ENCODE assay signal across 18 cellular contexts in genomic region chr14:59347915-59348314, GRCh38.
DNase-seq lines count a peak whose midpoint lies in the region; ATAC-seq and TF ChIP-seq lines count a peak whose summit lies in the region.
"Had no signal": no experiment of that assay in that cellular context is flagged by ENCODE, and none has a peak within 500 bp of the region (broad histone marks: within the 10 kb centered on the region; RNA-seq: fewer than 3 reads in every experiment).

No MANE protein-coding gene starts in this region.

- H3K27ac ChIP-seq in colonic mucosa (peak overlapping the region; percentile 25), muscle layer of colon (ENCODE audit: low read depth, low read length) (peak overlapping the region; percentile 83), tibial artery (peak overlapping the region; percentile 70 to 75)
- H3K27ac ChIP-seq: KMS-11 had no signal

- H3K27me3 ChIP-seq in colonic mucosa (no peaks in the 10 kb centered on the region), muscle layer of colon (ENCODE audit: control insufficient read depth in 1 of 2, insufficient read depth in 2 of 2, low read length in 2 of 2) (no peaks in the 10 kb centered on the region), tibial artery (no peaks in the 10 kb centered on the region), MG63 (no peaks in the 10 kb centered on the region)

- DNase-seq in colonic mucosa (no peak), tibial artery (no peak), MG63 (no peak), T1000 (lab: John Stamatoyannopoulos, UW) (no peak)
- DNase-seq in stimulated activated naive CD4-positive, alpha-beta T cell (lab: John Stamatoyannopoulos, UW): no peak
- DNase-seq: activated CD4-positive, CD25-positive, alpha-beta regulatory T cell treated with anti-CD3 and anti-CD28 coated beads, Interleukin-2, amount 50 U/mL, for 72 hours; activated naive CD4-positive, alpha-beta T cell treated with anti-CD3 and anti-CD28 coated beads, Interleukin-2, amount 10 ng/mL, durations not matched to agents 7 days and 5 days; activated T-cell treated with anti-CD3 and anti-CD28 coated beads, Interleukin-2, amount 50 U/mL, for 4 hours; anterior cingulate cortex; DMS 273 treated with DMSO at 0.1 percent for 48 hours; effector CD4-positive, alpha-beta T cell; NCI-H2081; NCI-H510A treated with DMSO at 0.1 percent for 48 hours; psoas muscle had no signal

- intact Hi-C loops in colonic mucosa (cut with DNase I) (no loop called here), tibial artery (cut with DNase I; ENCODE audit: low total_unique reads) (loop anchor here (5.0 to 10.0 kb wide), 2 partner anchors 77 to 161 kb away; partner anchors contain the start of gene DAAM1)

- H3K9ac ChIP-seq in colonic mucosa (ENCODE audit: low read depth in 2 of 2, low read length in 2 of 2) (no peak overlapping the region), muscle layer of colon (ENCODE audit: low read length) (peak overlapping the region; percentile 3)
- H3K9ac ChIP-seq: KMS-11 had no signal

- no peaks in the 10 kb centered on the region for H3K4me1 ChIP-seq in colonic mucosa
- peaks cover 76% of the 10 kb centered on the region for H3K4me1 ChIP-seq in muscle layer of colon (ENCODE audit: insufficient read depth, low read length)
- H3K4me1 ChIP-seq in tibial artery: peaks cover 0 to 79% (median 46%) of the 10 kb centered on the region in 4 donors

- H3K36me3 ChIP-seq in colonic mucosa: no peaks in the 10 kb centered on the region
- H3K36me3 ChIP-seq in muscle layer of colon (ENCODE audit: insufficient read depth, low read length): peaks cover 40% of the 10 kb centered on the region
- peaks cover 0 to 12% (median 6%) of the 10 kb centered on the region in 3 donors for H3K36me3 ChIP-seq in tibial artery
- H3K36me3 ChIP-seq in MG63: no peaks in the 10 kb centered on the region

- H3K9me3 ChIP-seq in colonic mucosa (no peaks in the 10 kb centered on the region), muscle layer of colon (ENCODE audit: low read length) (no peaks in the 10 kb centered on the region), tibial artery (no peaks in the 10 kb centered on the region), MG63 (no peaks in the 10 kb centered on the region)
- H3K9me3 ChIP-seq: psoas muscle had no signal

- H3K4me3 ChIP-seq in colonic mucosa (no peak overlapping the region), muscle layer of colon (ENCODE audit: low read depth in 1 of 2, low read length in 2 of 2) (no peak overlapping the region), tibial artery (no peak overlapping the region), MG63 (no peak overlapping the region)
- H3K4me3 ChIP-seq: psoas muscle had no signal

- TF ChIP-seq CTCF in colonic mucosa (IDR thresholded peaks at IDR 0.05): no peak
- TF ChIP-seq CTCF in tibial artery (IDR thresholded peaks at IDR 0.05): no peak

- ATAC-seq in HG03442 (IDR thresholded peaks at IDR 0.05; ENCODE audit: unreplicated experiment): peak; percentile 59
- ATAC-seq: activated T-cell treated with anti-CD3 and anti-CD28 coated beads, Interleukin-2, amount 50 U/mL, for 4 hours; left lobe of liver; psoas muscle had no signal

Comparison
In these comparisons a context has a peak if more than half of its experiments do, and no peak if none do; other contexts are left out.
1. H3K27ac ChIP-seq: peak in every context shown above with its lines; median percentile 83 in muscle layer of colon; 72 in tibial artery; 25 in colonic mucosa.